1 cellular context compared by ENCODE assay signal in the genomic region with DNA sequence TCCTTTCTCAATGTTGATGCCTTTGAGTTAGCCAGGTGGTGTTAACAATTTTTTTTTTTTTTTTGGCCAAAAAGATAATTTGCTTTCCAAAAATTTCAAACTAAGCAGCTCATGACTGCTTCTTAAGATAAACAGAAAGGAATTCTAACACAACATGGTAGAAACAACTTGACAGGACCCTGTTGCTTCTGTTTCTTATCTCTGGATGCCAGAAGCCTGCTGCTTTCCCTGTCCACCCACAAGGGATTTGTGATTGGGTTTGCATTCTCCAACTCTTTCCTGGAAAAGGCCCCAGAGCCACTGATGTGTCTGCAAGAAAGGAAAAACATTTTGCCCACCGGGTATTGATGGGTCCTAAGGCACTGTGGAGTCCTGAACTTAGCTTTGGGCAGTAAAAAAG.
TF ChIP-seq lines count a peak whose summit lies in the region.

No MANE protein-coding gene starts in this region.

TF ChIP-seq in K562, 482 proteins besides CTCF, POLR2A, EP300 and RAD21 (continued from another document):
- TF ChIP-seq SMAD4 (CRISPR knock-in tag; conservative IDR thresholded peaks at IDR 0.05) (peak; percentile 54), SMAD1 (IDR thresholded peaks at IDR 0.05; ENCODE audit: low read depth, low read length, partially characterized antibody) (no peak), PML (IDR thresholded peaks at IDR 0.05; ENCODE audit: low read length) (peak; percentile 64; the same call in 1 of the 2 replicates), DMBX1 (CRISPR knock-in tag; IDR thresholded peaks at IDR 0.05; ENCODE audit: borderline replicate concordance) (peak; percentile 71; the same call in 1 of the 2 replicates), CXXC5 (CRISPR knock-in tag; IDR thresholded peaks at IDR 0.05) (0 out of 2 replicates have a peak, but pooled peaks have one; percentile 29), ASH1L (IDR thresholded peaks at IDR 0.05; ENCODE audit: borderline replicate concordance, low read depth, partially characterized antibody) (no peak), FOXM1 (IDR thresholded peaks at IDR 0.05; ENCODE audit: low read depth) (0 out of 2 replicates have a peak, but pooled peaks have one; percentile 34), FOXM1 (CRISPR knock-in tag; IDR thresholded peaks at IDR 0.05; ENCODE audit: low read depth) (no peak), RFX1 (IDR thresholded peaks at IDR 0.05) (no peak), NCOR1 (IDR thresholded peaks at IDR 0.05) (peak; percentile 77), FOXK2 (conservative IDR thresholded peaks at IDR 0.05 in 1 of 2, IDR thresholded peaks at IDR 0.05 in 1 of 2; ENCODE audit: low read depth in 2 of 2) (0 out of 4 replicates have a peak, but pooled peaks of 1 of the 2 experiments have one; percentile 17), ZNF212 (CRISPR knock-in tag; IDR thresholded peaks at IDR 0.05) (no peak), KLF13 (tag; IDR thresholded peaks at IDR 0.05; ENCODE audit: borderline replicate concordance, low read depth) (no peak), SMARCA4 (IDR thresholded peaks at IDR 0.05) (peak; percentile 64), ZNF589 (CRISPR knock-in tag; IDR thresholded peaks at IDR 0.05; ENCODE audit: low read depth) (no peak), BRF1 (IDR thresholded peaks at IDR 0.05; ENCODE audit: borderline replicate concordance, extremely low read depth, insufficient read length) (no peak), NCOA2 (IDR thresholded peaks at IDR 0.05; ENCODE audit: partially characterized antibody in 2 of 2) (no peak), NFIC (IDR thresholded peaks at IDR 0.05) (peak; percentile 41; the same call in 1 of the 2 replicates), TCF3 (CRISPR knock-in tag; IDR thresholded peaks at IDR 0.05) (peak; percentile 96), TAL1 (IDR thresholded peaks at IDR 0.05) (peak; percentile 89), TRIM24 (IDR thresholded peaks at IDR 0.05) (0 out of 4 replicates have a peak, but pooled peaks of 1 of the 2 experiments have one; percentile 22), PHTF2 (CRISPR knock-in tag; IDR thresholded peaks at IDR 0.05) (no peak), ZBTB7A (IDR thresholded peaks at IDR 0.05; ENCODE audit: borderline replicate concordance, control insufficient read depth, low read depth, low read length) (no peak), CC2D1A (IDR thresholded peaks at IDR 0.05) (no peak), CBFA2T2 (conservative IDR thresholded peaks at IDR 0.05) (peak; percentile 88), MTA2 (IDR thresholded peaks at IDR 0.05; ENCODE audit: low read depth) (peak; percentile 58), SRSF7 (optimal IDR thresholded peaks at IDR 0.05; ENCODE audit: low read depth, low read length) (no peak), ZNF165 (CRISPR knock-in tag; IDR thresholded peaks at IDR 0.05; ENCODE audit: borderline replicate concordance) (no peak), HMGN3 (IDR thresholded peaks at IDR 0.05; ENCODE audit: borderline replicate concordance, extremely low read depth, insufficient read length, low read depth, low read length) (no peak), ZNF384 (IDR thresholded peaks at IDR 0.05; ENCODE audit: low read depth, low read length) (peak; percentile 35; the same call in 1 of the 2 replicates), DPF2 (IDR thresholded peaks at IDR 0.05) (peak; percentile 50; the same call in 1 of the 2 replicates), ARID1B (IDR thresholded peaks at IDR 0.05) (peak; percentile 83), XRCC5 (IDR thresholded peaks at IDR 0.05; ENCODE audit: low read depth, low read length) (no peak), HNRNPK (IDR thresholded peaks at IDR 0.05; ENCODE audit: low read depth, low read length, poor library complexity, severe bottlenecking) (no peak), EGR1 (conservative IDR thresholded peaks at IDR 0.05) (peak; percentile 39), ZNF324 (CRISPR knock-in tag; IDR thresholded peaks at IDR 0.05) (no peak), POLR2AphosphoS5 (IDR thresholded peaks at IDR 0.05; ENCODE audit: control insufficient read depth, insufficient read depth, low read depth, low read length) (peak; percentile 60; the same call in 1 of the 2 replicates), GATA2 (CRISPR knock-in tag; IDR thresholded peaks at IDR 0.05) (peak; percentile 67; the same call in 1 of the 2 replicates), HCFC1 (IDR thresholded peaks at IDR 0.05; ENCODE audit: low read depth, low read length) (no peak)
- TF ChIP-seq, protein P1, sequence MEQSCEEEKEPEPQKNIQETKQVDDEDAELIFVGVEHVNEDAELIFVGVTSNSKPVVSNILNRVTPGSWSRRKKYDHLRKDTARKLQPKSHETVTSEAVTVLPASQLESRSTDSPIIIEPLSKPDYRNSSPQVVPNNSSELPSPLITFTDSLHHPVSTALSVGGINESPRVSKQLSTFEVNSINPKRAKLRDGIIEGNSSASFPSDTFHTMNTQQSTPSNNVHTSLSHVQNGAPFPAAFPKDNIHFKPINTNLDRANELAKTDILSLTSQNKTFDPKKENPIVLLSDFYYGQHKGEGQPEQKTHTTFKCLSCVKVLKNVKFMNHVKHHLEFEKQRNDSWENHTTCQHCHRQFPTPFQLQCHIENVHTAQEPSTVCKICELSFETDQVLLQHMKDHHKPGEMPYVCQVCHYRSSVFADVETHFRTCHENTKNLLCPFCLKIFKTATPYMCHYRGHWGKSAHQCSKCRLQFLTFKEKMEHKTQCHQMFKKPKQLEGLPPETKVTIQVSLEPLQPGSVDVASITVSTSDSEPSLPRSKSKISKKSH (CRISPR knock-in tag; IDR thresholded peaks at IDR 0.05), result no peak
- TF ChIP-seq, protein P2, sequence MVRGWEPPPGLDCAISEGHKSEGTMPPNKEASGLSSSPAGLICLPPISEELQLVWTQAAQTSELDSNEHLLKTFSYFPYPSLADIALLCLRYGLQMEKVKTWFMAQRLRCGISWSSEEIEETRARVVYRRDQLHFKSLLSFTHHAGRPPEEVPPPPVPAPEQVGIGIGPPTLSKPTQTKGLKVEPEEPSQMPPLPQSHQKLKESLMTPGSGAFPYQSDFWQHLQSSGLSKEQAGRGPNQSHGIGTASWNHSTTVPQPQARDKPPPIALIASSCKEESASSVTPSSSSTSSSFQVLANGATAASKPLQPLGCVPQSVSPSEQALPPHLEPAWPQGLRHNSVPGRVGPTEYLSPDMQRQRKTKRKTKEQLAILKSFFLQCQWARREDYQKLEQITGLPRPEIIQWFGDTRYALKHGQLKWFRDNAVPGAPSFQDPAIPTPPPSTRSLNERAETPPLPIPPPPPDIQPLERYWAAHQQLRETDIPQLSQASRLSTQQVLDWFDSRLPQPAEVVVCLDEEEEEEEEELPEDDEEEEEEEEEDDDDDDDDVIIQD (CRISPR knock-in tag; IDR thresholded peaks at IDR 0.05), result no peak
- TF ChIP-seq, protein P3, sequence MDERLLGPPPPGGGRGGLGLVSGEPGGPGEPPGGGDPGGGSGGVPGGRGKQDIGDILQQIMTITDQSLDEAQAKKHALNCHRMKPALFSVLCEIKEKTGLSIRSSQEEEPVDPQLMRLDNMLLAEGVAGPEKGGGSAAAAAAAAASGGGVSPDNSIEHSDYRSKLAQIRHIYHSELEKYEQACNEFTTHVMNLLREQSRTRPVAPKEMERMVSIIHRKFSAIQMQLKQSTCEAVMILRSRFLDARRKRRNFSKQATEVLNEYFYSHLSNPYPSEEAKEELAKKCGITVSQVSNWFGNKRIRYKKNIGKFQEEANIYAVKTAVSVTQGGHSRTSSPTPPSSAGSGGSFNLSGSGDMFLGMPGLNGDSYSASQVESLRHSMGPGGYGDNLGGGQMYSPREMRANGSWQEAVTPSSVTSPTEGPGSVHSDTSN (CRISPR knock-in tag; IDR thresholded peaks at IDR 0.05; ENCODE audit: low read depth), result no peak
- TF ChIP-seq, protein P3 (tag; conservative IDR thresholded peaks at IDR 0.05; ENCODE audit: low read depth), result 0 out of 2 replicates have a peak, but pooled peaks have one; percentile 18
- TF ChIP-seq, protein P4, sequence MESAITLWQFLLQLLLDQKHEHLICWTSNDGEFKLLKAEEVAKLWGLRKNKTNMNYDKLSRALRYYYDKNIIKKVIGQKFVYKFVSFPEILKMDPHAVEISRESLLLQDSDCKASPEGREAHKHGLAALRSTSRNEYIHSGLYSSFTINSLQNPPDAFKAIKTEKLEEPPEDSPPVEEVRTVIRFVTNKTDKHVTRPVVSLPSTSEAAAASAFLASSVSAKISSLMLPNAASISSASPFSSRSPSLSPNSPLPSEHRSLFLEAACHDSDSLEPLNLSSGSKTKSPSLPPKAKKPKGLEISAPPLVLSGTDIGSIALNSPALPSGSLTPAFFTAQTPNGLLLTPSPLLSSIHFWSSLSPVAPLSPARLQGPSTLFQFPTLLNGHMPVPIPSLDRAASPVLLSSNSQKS (CRISPR knock-in tag; IDR thresholded peaks at IDR 0.05), result no peak
